ENCODE assay signal across 9 cellular contexts in the genomic region with DNA sequence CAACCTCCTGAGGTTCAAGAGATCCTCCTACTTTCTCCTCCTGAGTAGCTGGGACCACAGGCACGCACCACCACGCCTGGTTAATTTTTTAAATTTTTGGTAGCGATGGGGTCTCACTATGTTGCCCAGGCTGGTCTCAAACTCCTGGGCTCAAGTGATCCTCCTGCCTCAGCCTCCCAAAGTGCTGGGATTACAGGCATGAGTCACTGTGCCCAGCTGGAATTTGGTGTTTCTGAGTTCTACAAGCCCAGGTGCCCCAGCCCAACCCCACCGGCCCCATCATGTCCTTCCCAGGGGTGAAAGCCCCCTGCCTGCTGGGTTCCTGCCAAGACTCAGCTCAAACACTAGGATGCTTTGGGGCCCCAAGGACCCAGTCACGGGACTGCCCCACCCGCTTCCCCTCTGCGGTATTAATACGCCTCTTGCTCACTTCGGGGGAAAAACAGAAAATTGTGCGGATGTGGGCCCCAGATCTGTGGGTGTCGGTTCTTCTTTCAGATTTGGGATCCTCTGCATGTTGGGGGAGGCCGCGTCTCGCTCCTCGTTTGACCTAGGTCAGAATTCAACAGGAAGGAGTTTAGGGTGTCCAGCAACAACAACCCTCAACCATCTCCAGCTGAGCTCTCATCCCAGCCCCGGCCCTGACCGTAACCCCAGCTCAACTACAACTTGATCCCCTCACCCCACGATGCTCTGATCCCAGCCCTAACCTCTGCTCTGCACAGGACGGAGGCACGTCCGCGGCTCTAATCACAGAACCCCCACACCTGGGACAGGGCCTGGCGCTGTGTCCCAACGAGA. TPM values are rescaled to one million over a fixed set of nuclear protein-coding genes. Genes with fewer than 3 reads are reported as not detected.
DNase-seq lines count a peak whose midpoint lies in the region; ATAC-seq and TF ChIP-seq lines count a peak whose summit lies in the region.
"Had no signal": no experiment of that assay in that cellular context is flagged by ENCODE, and none has a peak within 500 bp of the region (broad histone marks: within the 10 kb centered on the region; RNA-seq: fewer than 3 reads in every experiment).

No MANE protein-coding gene starts in this region.

- H3K27ac ChIP-seq in endodermal cell (ENCODE audit: low read depth, low read length), result no peak overlapping the region

- H3K36me3 Mint-ChIP-seq in endodermal cell (ENCODE audit: low read depth) (no peaks in the 10 kb centered on the region), type B pancreatic cell (no peaks in the 10 kb centered on the region)

- H3K27me3 Mint-ChIP-seq in endodermal cell (ENCODE audit: insufficient read depth) (peaks cover 16% of the 10 kb centered on the region), type B pancreatic cell (peaks cover 16% of the 10 kb centered on the region)

- no peaks in the 10 kb centered on the region for H3K9me3 Mint-ChIP-seq in endodermal cell
- no peaks in the 10 kb centered on the region for H3K9me3 Mint-ChIP-seq in type B pancreatic cell
- H3K9me3 Mint-ChIP-seq: neural crest cell had no signal

- H3K4me1 Mint-ChIP-seq in endodermal cell (no peaks in the 10 kb centered on the region), type B pancreatic cell (ENCODE audit: unreplicated experiment) (no peaks in the 10 kb centered on the region)
- H3K4me1 Mint-ChIP-seq: neural crest cell had no signal

- intact Hi-C loops in left ventricle myocardium superior (cut with micrococcal nuclease), result no loop called here

- H3K36me3 ChIP-seq in endodermal cell (ENCODE audit: control insufficient read depth, insufficient read depth, low read length), result no peaks in the 10 kb centered on the region

- 90 to 92% methylated on average over 18 to 24 of the region's 24 CpGs for WGBS in endodermal cell (ENCODE audit: insufficient coverage in 1 of 2, insufficient read length in 1 of 2), 2 experiments

- ATAC-seq in GM18498 (IDR thresholded peaks at IDR 0.05; ENCODE audit: unreplicated experiment) (peak; percentile 36), HG03354 (IDR thresholded peaks at IDR 0.05; ENCODE audit: poor library complexity, severe bottlenecking, unreplicated experiment) (peak; percentile 55), left ventricle myocardium superior (peak; percentile 63)

- H3K4me3 ChIP-seq in endodermal cell (ENCODE audit: low read length), result no peak overlapping the region

- H3K4me1 ChIP-seq in endodermal cell (ENCODE audit: control insufficient read depth, insufficient read depth, low read length), result no peaks in the 10 kb centered on the region

- no peaks in the 10 kb centered on the region for H3K27me3 ChIP-seq in endodermal cell (ENCODE audit: control insufficient read depth, insufficient read depth, low read length, poor library complexity, severe bottlenecking)

- DNase-seq in activated CD4-positive, alpha-beta T cell treated with anti-CD3 and anti-CD28 coated beads, Interleukin-2, amount 50 U/mL, for 48 hours, result peak; percentile 75 to 82
- DNase-seq in left ventricle myocardium superior (peak; percentile 56), endodermal cell (no peak), type B pancreatic cell (ENCODE audit: extremely low spot score, unreplicated experiment) (no peak), NCI-H526 treated with DMSO at 0.1 percent for 48 hours (lab: John Stamatoyannopoulos, UW) (no peak)
- DNase-seq in stimulated activated CD8-positive, alpha-beta memory T cell treated with anti-CD3 and anti-CD28 coated beads, Interleukin-2, amount 100 ng/mL, for 48 hours (ENCODE audit: low read depth in 2 of 2), result peak; percentile 59 to 64

- TF ChIP-seq CTCF in endodermal cell (conservative IDR thresholded peaks at IDR 0.05) (no peak), type B pancreatic cell (conservative IDR thresholded peaks at IDR 0.05) (no peak)

- no peak overlapping the region for H3K4me3 Mint-ChIP-seq in endodermal cell
- no peak overlapping the region for H3K4me3 Mint-ChIP-seq in type B pancreatic cell
- H3K4me3 Mint-ChIP-seq: neural crest cell had no signal

- H3K27ac Mint-ChIP-seq in endodermal cell (no peak overlapping the region), type B pancreatic cell (no peak overlapping the region)

- H3K9ac ChIP-seq in endodermal cell (ENCODE audit: extremely low read depth, low read length, poor library complexity, severe bottlenecking), result no peak overlapping the region

- H3K9me3 ChIP-seq in endodermal cell (ENCODE audit: control insufficient read depth, low read length), result no peaks in the 10 kb centered on the region

RNA-seq across cellular contexts. Expression of a gene that starts 3.7 kb away (rescaled TPM):
- total RNA-seq in left ventricle myocardium superior, result 0.17 TPM
- total RNA-seq in endodermal cell, result not detected
- not detected for polyA plus RNA-seq in endodermal cell (2013, experiment 1 of 2)
- not detected for polyA plus RNA-seq in endodermal cell (2013, experiment 2 of 2)
- not detected in 2 replicates for total RNA-seq in type B pancreatic cell (ENCODE audit: low replicate concordance)
- total RNA-seq: neural crest cell had no signal

RNA-seq across cellular contexts. Expression of a gene that starts 25.0 kb away (rescaled TPM):
- total RNA-seq in left ventricle myocardium superior (111 TPM), endodermal cell (10 to 100 TPM; 64.6 to 93.1 TPM), type B pancreatic cell (ENCODE audit: low replicate concordance) (92.6 and 107 TPM in 2 replicates)
- 40.1 TPM for polyA plus RNA-seq in endodermal cell (2013, experiment 1 of 2)
- polyA plus RNA-seq in endodermal cell (2013, experiment 2 of 2), result 38.2 TPM

RNA-seq across cellular contexts. Expression of a gene that starts 26.3 kb away (rescaled TPM):
- total RNA-seq in left ventricle myocardium superior (0.42 TPM), endodermal cell (not detected), type B pancreatic cell (ENCODE audit: low replicate concordance) (not detected in 2 replicates)
- polyA plus RNA-seq in endodermal cell (2013, experiment 1 of 2), result not detected
- not detected for polyA plus RNA-seq in endodermal cell (2013, experiment 2 of 2)
- total RNA-seq: neural crest cell had no signal

RNA-seq across cellular contexts. Expression of a gene that starts 28.7 kb away (rescaled TPM):
- total RNA-seq in left ventricle myocardium superior (0.72 TPM), endodermal cell (not detected), type B pancreatic cell (ENCODE audit: low replicate concordance) (not detected in 2 replicates)
- polyA plus RNA-seq in endodermal cell (2013, experiment 1 of 2), result not detected
- polyA plus RNA-seq in endodermal cell (2013, experiment 2 of 2), result not detected
- total RNA-seq: neural crest cell had no signal

RNA-seq across cellular contexts. Expression of a gene that starts 36.7 kb away (rescaled TPM):
- total RNA-seq in left ventricle myocardium superior (not detected), endodermal cell (not detected), type B pancreatic cell (ENCODE audit: low replicate concordance) (not detected in 2 replicates)
- not detected for polyA plus RNA-seq in endodermal cell (2013, experiment 1 of 2)
- not detected for polyA plus RNA-seq in endodermal cell (2013, experiment 2 of 2)
- total RNA-seq: neural crest cell had no signal

Comparison
In these comparisons a context has a peak if more than half of its experiments do, and no peak if none do; other contexts are left out.
1. DNase-seq: peak in activated CD4-positive, alpha-beta T cell treated with anti-CD3 and anti-CD28 coated beads, Interleukin-2, amount 50 U/mL, for 48 hours (2 of 2), left ventricle myocardium superior (single experiment) and stimulated activated CD8-positive, alpha-beta memory T cell treated with anti-CD3 and anti-CD28 coated beads, Interleukin-2, amount 100 ng/mL, for 48 hours (2 of 2); none in endodermal cell (single experiment), type B pancreatic cell (single experiment) and NCI-H526 treated with DMSO at 0.1 percent for 48 hours (single experiment).
2. Peak in every context shown above with its lines, with median percentiles within 50 percentile points of each other: ATAC-seq.